9 cellular contexts compared by ENCODE assay signal in the genomic region with DNA sequence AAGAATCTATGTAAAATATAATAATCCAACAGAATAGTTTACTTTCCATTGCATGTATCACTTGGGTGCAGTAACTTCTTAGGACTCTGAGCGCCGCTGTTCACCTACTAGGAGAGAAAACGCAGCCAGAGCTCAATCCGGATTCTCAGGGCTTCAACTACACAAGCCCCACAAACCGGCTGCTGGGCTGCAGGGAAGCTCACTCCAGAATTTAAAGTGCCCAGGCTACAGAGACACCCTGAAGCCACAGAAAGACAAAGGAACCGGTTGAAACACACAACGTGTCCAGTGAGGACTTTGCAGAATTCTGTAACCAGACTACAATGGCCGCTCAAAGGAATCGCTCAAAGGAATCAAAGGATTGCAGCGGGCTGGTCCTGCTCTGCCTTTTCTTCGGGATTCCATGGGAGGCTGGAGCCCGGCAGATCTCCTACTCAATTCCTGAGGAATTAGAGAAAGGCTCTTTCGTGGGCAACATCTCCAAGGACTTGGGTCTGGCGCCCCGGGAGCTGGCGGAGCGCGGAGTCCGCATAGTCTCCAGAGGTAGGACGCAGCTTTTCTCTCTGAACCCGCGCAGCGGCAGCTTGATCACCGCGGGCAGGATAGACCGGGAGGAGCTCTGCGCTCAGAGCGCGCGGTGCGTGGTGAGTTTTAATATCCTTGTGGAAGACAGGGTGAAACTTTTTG. TPM values are rescaled to one million over a fixed set of nuclear protein-coding genes. Genes with fewer than 3 reads are reported as not detected.
DNase-seq lines count a peak whose midpoint lies in the region; ATAC-seq, FAIRE-seq and TF ChIP-seq lines count a peak whose summit lies in the region.
"Had no signal": no experiment of that assay in that cellular context is flagged by ENCODE, and none has a peak within 500 bp of the region (broad histone marks: within the 10 kb centered on the region; RNA-seq: fewer than 3 reads in every experiment).

A gene (plus strand): TSS at position 135 of the 687 bp plus-strand sequence. CDS start 189 bp downstream, at position 324.

- BruUV-seq in GM12878 (replicated peaks; lab: Mats Ljungman, UMichigan), result TSS peak; percentile 67

- TF ChIP-seq CTCF in GM12878 (IDR thresholded peaks at IDR 0.05 in 2 of 3, conservative IDR thresholded peaks at IDR 0.05 in 1 of 3; ENCODE audit: control insufficient read depth in 2 of 3, extremely low read depth in 1 of 3, insufficient read depth in 1 of 3, low read depth in 3 of 3, low read length in 3 of 3), result peak; percentile 81 to 86 (median 83)

- H3K4me3 ChIP-seq in CD4-positive, alpha-beta memory T cell (ENCODE audit: low read length in 2 of 2), result peak within 1 kb of the TSS; percentile 14 to 51
- H3K4me3 ChIP-seq in GM12878 (peak within 1 kb of the TSS; percentile 76), iPS-11a (ENCODE audit: low read depth, low read length) (peak within 1 kb of the TSS; percentile 40), skeletal muscle satellite cell (ENCODE audit: low read length) (peak within 1 kb of the TSS; percentile 59)

- POLR2A ChIA-PET in CD4-positive, alpha-beta memory T cell (lab: Charles Lee; ENCODE audit: partially characterized antibody), result interaction anchor here (1.0 to 2.2 kb wide), 4 partner anchors 93 to 151 kb away, joined by 3 to 11 read pairs (median 4); a partner anchor contains a TSS
- POLR2A ChIA-PET in GM12878 (lab: Charles Lee), result interaction anchor here (0.7 to 1.0 kb wide), 3 partner anchors 9 to 143 kb away, joined by 3 read pairs; no protein-coding TSS in a partner anchor

- no peaks in the 10 kb centered on the region for H4K20me1 ChIP-seq in GM12878 (ENCODE audit: control insufficient read depth, insufficient read depth)

- no peaks in the 10 kb centered on the region for H3K36me3 ChIP-seq in CD4-positive, alpha-beta memory T cell (ENCODE audit: insufficient read depth, low read length)
- H3K36me3 ChIP-seq in GM12878 (ENCODE audit: control insufficient read depth in 2 of 2, insufficient read depth in 2 of 2, low read length in 1 of 2), result no peaks in the 10 kb centered on the region
- H3K36me3 ChIP-seq in skeletal muscle satellite cell (ENCODE audit: insufficient read depth, low read length), result peaks cover 13% of the 10 kb centered on the region

- peak; percentile 86 for TF ChIP-seq RAD21 in GM12878 (IDR thresholded peaks at IDR 0.05; ENCODE audit: insufficient read depth, low read depth, low read length)

- H3K79me2 ChIP-seq in GM12878 (ENCODE audit: control insufficient read depth, insufficient read depth, low read length), result no peaks in the 10 kb centered on the region

- peaks cover 2 to 58% (median 45%) of the 10 kb centered on the region in 8 donors for H3K9me3 Mint-ChIP-seq in CD4-positive, alpha-beta memory T cell

- H3K27ac ChIP-seq in CD4-positive, alpha-beta memory T cell (ENCODE audit: low read depth, low read length), result no peak within 1 kb of the TSS
- no peak within 1 kb of the TSS for H3K27ac ChIP-seq in GM12878 (ENCODE audit: control insufficient read depth, insufficient read depth)

- H2AFZ ChIP-seq in GM12878 (ENCODE audit: control insufficient read depth, low read depth, low read length), result peak within 1 kb of the TSS; percentile 93

- H3K27me3 ChIP-seq in CD4-positive, alpha-beta memory T cell (ENCODE audit: insufficient read depth, low read length), result peaks cover 22% of the 10 kb centered on the region
- H3K27me3 ChIP-seq in GM12878 (replicated peaks in 1 of 2; ENCODE audit: control insufficient read depth in 2 of 2, insufficient read depth in 2 of 2, low read length in 1 of 2) (peaks cover 0 to 1% of the 10 kb centered on the region in 2 experiments; a peak in 1 of 4 replicates), skeletal muscle satellite cell (ENCODE audit: control insufficient read depth, insufficient read depth, low read length) (no peaks in the 10 kb centered on the region)

- H3K9me3 ChIP-seq in CD4-positive, alpha-beta memory T cell (ENCODE audit: control insufficient read depth in 1 of 2, low read length in 2 of 2), result no peaks in the 10 kb centered on the region
- H3K9me3 ChIP-seq in GM12878 (replicated peaks; ENCODE audit: control insufficient read depth, insufficient read depth, low read length) (peaks cover 11% of the 10 kb centered on the region; the same call in 2 of the 3 replicates), skeletal muscle satellite cell (replicated peaks; ENCODE audit: low read length) (peaks cover 41% of the 10 kb centered on the region)

- H3K36me3 Mint-ChIP-seq in CD4-positive, alpha-beta memory T cell, result peaks cover 15 to 16% of the 10 kb centered on the region in 2 donors

- CTCF ChIA-PET in CD4-positive, alpha-beta memory T cell (lab: Charles Lee; ENCODE audit: partially characterized antibody), result interaction anchor here (0.7 to 4.6 kb wide), 21 partner anchors 8 to 179 kb away, joined by 3 to 37 read pairs (median 5); a partner anchor contains a TSS
- CTCF ChIA-PET in GM12878 (lab: Yijun Ruan, JAX), result interaction anchor here (0.5 to 10.9 kb wide), 53 partner anchors 8 to 548 kb away, joined by 3 to 245 read pairs (median 5); a partner anchor contains a TSS

- SMC1A ChIA-PET in GM12878 (lab: Charles Lee; ENCODE audit: uncharacterized antibody, unreplicated experiment), result interaction anchor here (0.6 to 7.4 kb wide), 23 partner anchors 8 to 206 kb away, joined by 3 to 67 read pairs (median 4); a partner anchor contains a TSS

- ATAC-seq in GM19438 (IDR thresholded peaks at IDR 0.05; ENCODE audit: low read depth, unreplicated experiment), result peak; percentile 76
- peak; percentile 54 for ATAC-seq in HG03469 (IDR thresholded peaks at IDR 0.05; ENCODE audit: unreplicated experiment)
- ATAC-seq in GM12878, result peak; percentile 89

- in situ Hi-C loops in GM12878 (cut with MboI), result no loop called here

- intact Hi-C loops in CD4-positive, alpha-beta memory T cell (cut with micrococcal nuclease), result loop anchor here (1.0 to 10.0 kb wide), 4 partner anchors 88 to 151 kb away; a partner anchor contains a TSS
- intact Hi-C loops in GM12878 (cut with micrococcal nuclease; ENCODE audit: unreplicated experiment), result loop anchor here (1.0 to 2.0 kb wide), 2 partner anchors 92 to 145 kb away; a partner anchor contains a TSS

- TF ChIP-seq POLR2A in GM12878 (IDR thresholded peaks at IDR 0.05; ENCODE audit: low read depth, low read length), result no peak

- peak; percentile 7 for FAIRE-seq in GM12878 (lab: Jason Lieb, UNC)
- FAIRE-seq: TTC549 had no signal

- RAD21 ChIA-PET in GM12878 (lab: Charles Lee; ENCODE audit: unreplicated experiment), result interaction anchor here (0.8 to 3.3 kb wide), 27 partner anchors 8 to 329 kb away, joined by 3 to 42 read pairs (median 4); a partner anchor contains a TSS

- WGBS in GM12878 (ENCODE audit: insufficient coverage, insufficient replicate concordance, low lambda C conversion rate, missing lambda C conversion rate), result 25% methylated on average over 31 of the region's 31 CpGs

- H3K27me3 Mint-ChIP-seq in CD4-positive, alpha-beta memory T cell, result peaks cover 36 to 56% of the 10 kb centered on the region in 2 donors

- peaks cover 11 to 20% (median 15%) of the 10 kb centered on the region in 4 donors for H3K4me1 Mint-ChIP-seq in CD4-positive, alpha-beta memory T cell

- H3K4me2 ChIP-seq in GM12878 (ENCODE audit: control insufficient read depth, insufficient read depth) (peak within 1 kb of the TSS; percentile 93), skeletal muscle satellite cell (ENCODE audit: low read length) (peak within 1 kb of the TSS; percentile 71)

- peak within 1 kb of the TSS in 5 of 7 donors; percentile 30 to 87 (median 69) for H3K27ac Mint-ChIP-seq in CD4-positive, alpha-beta memory T cell

- TF ChIP-seq EP300 in GM12878 (IDR thresholded peaks at IDR 0.05; ENCODE audit: borderline replicate concordance in 1 of 2, control insufficient read depth in 1 of 2, low read depth in 2 of 2, low read length in 2 of 2), result no peak

- peak; percentile 53 to 61 (median 59) for DNase-seq in CD4-positive, alpha-beta memory T cell
- DNase-seq in SKM-1 (lab: John Stamatoyannopoulos, UW; ENCODE audit: unreplicated experiment), result peak; percentile 80
- DNase-seq in GM12878 (ENCODE audit: low read depth, low spot score), result peak; percentile 27
- no peak for DNase-seq in COLO829 (ENCODE audit: low spot score)

- H3K9ac ChIP-seq in GM12878 (ENCODE audit: control insufficient read depth, insufficient read depth, low read length), result peak within 1 kb of the TSS; percentile 67
- no peak within 1 kb of the TSS for H3K9ac ChIP-seq in skeletal muscle satellite cell (ENCODE audit: low read depth, low read length)

- H3K4me3 Mint-ChIP-seq in CD4-positive, alpha-beta memory T cell, result peak within 1 kb of the TSS; percentile 81 to 92 (median 89)

- peaks cover 8% of the 10 kb centered on the region for H3K4me1 ChIP-seq in CD4-positive, alpha-beta memory T cell (ENCODE audit: insufficient read depth, low read length)
- H3K4me1 ChIP-seq in GM12878 (ENCODE audit: control insufficient read depth, insufficient read depth, low read length), result no peaks in the 10 kb centered on the region; the same call in 1 of the 2 replicates
- H3K4me1 ChIP-seq in skeletal muscle satellite cell (ENCODE audit: control insufficient read depth, insufficient read depth, low read length), result no peaks in the 10 kb centered on the region

TF ChIP-seq in GM12878, 131 proteins besides CTCF, POLR2A, EP300 and RAD21 (continues in another document):
- TF ChIP-seq EED (IDR thresholded peaks at IDR 0.05; ENCODE audit: low read depth) (peak; percentile 17; the same call in 1 of the 2 replicates), GATAD2B (conservative IDR thresholded peaks at IDR 0.05; ENCODE audit: low read depth) (no peak), YY1 (IDR thresholded peaks at IDR 0.05; ENCODE audit: low read depth, low read length) (peak; percentile 82)

RNA-seq across cellular contexts. Expression of the gene that starts here (rescaled TPM):
- under 1 TPM; 0.25 to 0.35 TPM for total RNA-seq in CD4-positive, alpha-beta memory T cell
- polyA plus RNA-seq in CD4-positive, alpha-beta memory T cell, result not detected
- 4.7 and 5.0 TPM in 2 replicates for total RNA-seq in GM12878 (2013; cell fraction: nucleolus; rRNA removed)
- total RNA-seq in GM12878 (2014; rRNA removed) (1.6 and 2.2 TPM in 2 replicates), GM12878 (2014; rRNA removed; fragmentation: Illumina TruSeq; extraction: Trizol) (1.5 and 1.6 TPM in 2 replicates), GM12878 (2021) (1.8 and 1.9 TPM in 2 replicates)
- 0.38 TPM for polyA plus RNA-seq in GM12878 (2011; ENCODE audit: low read depth)
- polyA plus RNA-seq in GM12878 (2011; rRNA removed) (0.26 and 0.39 TPM in 2 replicates), GM12878 (2014; fragmentation: Illumina TruSeq; extraction: Trizol) (0.84 and 1.4 TPM in 2 replicates), GM12878 (2014; fragmentation: Nextera tagmentation; extraction: Ambion mirVana) (under 1 TPM; 0.58 to 0.68 TPM), GM12878 (2014; rRNA removed) (0.77 and 0.94 TPM in 2 replicates), GM12878 (2016; fragmentation: Nextera tagmentation; extraction: Ambion mirVana) (1 to 10 TPM; 1.4 to 1.5 TPM)
- polyA plus RNA-seq in GM12878 (2011; cell fraction: cytosol; rRNA removed), result 0.40 and 0.43 TPM in 2 replicates
- polyA plus RNA-seq in GM12878 (2011; cell fraction: nucleus; rRNA removed), result 1.2 and 1.5 TPM in 2 replicates
- 0.81 and 1.1 TPM in 2 replicates for polyA plus RNA-seq in GM12878 (2012)
- polyA minus RNA-seq in GM12878 (2011; rRNA and poly(A)+ RNA removed), result 1.4 and 1.7 TPM in 2 replicates
- polyA minus RNA-seq in GM12878 (2011; cell fraction: cytosol; rRNA and poly(A)+ RNA removed), result 0.53 and 0.73 TPM in 2 replicates
- 1.8 and 3.0 TPM in 2 replicates for polyA minus RNA-seq in GM12878 (2011; cell fraction: nucleus; rRNA and poly(A)+ RNA removed)
- 4.6 and 5.0 TPM in 2 replicates for total RNA-seq in skeletal muscle satellite cell (2012; rRNA removed)

Comparison
In these comparisons a context has a peak if more than half of its experiments do, and no peak if none do; other contexts are left out.
1. Peak in DNase-seq and H3K4me3 ChIP-seq in CD4-positive, alpha-beta memory T cell; RNA of the gene not detected or under 1 TPM.